In the genomic region with DNA sequence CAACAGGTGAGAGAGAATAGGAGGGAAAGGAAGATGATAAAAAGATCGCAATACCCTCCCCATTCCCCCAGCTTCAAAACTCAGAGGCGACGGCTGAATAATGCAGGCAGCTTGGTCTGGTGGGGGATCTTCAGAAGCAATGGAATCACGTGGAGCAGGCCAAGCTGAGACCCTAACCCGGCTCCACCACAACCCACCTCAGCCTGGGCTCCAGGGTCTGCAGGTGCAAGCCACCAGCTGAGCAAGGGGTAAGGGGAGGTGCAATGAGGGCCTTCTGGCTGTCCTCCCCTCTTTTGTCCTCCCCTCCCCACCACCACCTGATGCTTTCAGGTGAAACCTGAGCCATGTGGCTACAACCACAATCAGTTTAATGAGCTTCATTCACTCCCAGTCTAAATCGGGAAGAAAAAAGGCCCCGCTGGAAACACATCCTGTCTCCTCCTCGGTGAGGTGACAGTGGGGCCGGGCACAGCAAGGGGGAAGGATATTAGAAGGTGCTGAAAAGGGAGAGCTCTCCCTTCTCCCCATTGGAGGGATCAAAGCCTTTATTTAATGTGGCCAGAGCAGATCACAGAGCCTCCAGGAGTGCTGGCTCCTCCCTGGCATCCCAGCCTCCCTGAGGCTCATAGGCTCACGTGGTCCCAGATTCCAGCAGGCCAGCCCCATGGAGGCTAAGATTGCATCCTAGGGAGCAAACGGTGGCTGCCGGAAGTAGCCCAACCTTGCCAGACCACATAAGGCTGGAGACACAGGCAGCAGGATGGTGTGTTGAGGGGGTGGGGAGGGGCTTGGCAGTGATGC, we compare ENCODE assay signal across 17 cellular contexts.
A peak's percentile ranks its signal among the peaks of the same experiment; 100 is the strongest.
DNase-seq lines count a peak whose midpoint lies in the region; ATAC-seq and TF ChIP-seq lines count a peak whose summit lies in the region.
"Had no signal": no experiment of that assay in that cellular context is flagged by ENCODE, and none has a peak within 500 bp of the region (broad histone marks: within the 10 kb centered on the region; RNA-seq: fewer than 3 reads in every experiment).

No MANE protein-coding gene starts in this region.

- DNase-seq in H4 (ENCODE audit: low spot score) (peak; percentile 93), NCI-H1092 treated with DMSO at 0.1 percent for 48 hours (lab: John Stamatoyannopoulos, UW) (peak; percentile 33), NCI-H510A (lab: John Stamatoyannopoulos, UW) (peak; percentile 96), islet precursor cell (peak; percentile 91), left colon (no peak), ascending aorta (ENCODE audit: low spot score in 2 of 2) (no peak)
- no peak for DNase-seq in naive thymus-derived CD8-positive, alpha-beta T cell
- DNase-seq: activated naive CD4-positive, alpha-beta T cell treated with anti-CD3 and anti-CD28 coated beads, Interleukin-2, amount 50 U/mL, for 16 hours; CD4-positive, CD25-positive, alpha-beta regulatory T cell; left ventricle myocardium superior; NCI-H1694 treated with DMSO at 0.1 percent for 48 hours; nucleus accumbens; RPMI8226; spleen; tibial artery had no signal

- H3K36me3 ChIP-seq in ascending aorta: no peaks in the 10 kb centered on the region
- H3K36me3 ChIP-seq: spleen, tibial artery had no signal

- no peaks in the 10 kb centered on the region for H3K4me1 ChIP-seq in ascending aorta
- H3K4me1 ChIP-seq: tibial artery had no signal

- POLR2A ChIA-PET in naive thymus-derived CD8-positive, alpha-beta T cell (lab: Charles Lee): no interaction called here

- H3K9me3 Mint-ChIP-seq in naive thymus-derived CD8-positive, alpha-beta T cell: peaks cover 0 to 2% (median 0%) of the 10 kb centered on the region in 9 donors
- H3K9me3 Mint-ChIP-seq: CD4-positive, CD25-positive, alpha-beta regulatory T cell had no signal

- H3K4me3 Mint-ChIP-seq in naive thymus-derived CD8-positive, alpha-beta T cell: no peak overlapping the region
- H3K4me3 Mint-ChIP-seq: CD4-positive, CD25-positive, alpha-beta regulatory T cell; central memory CD8-positive, alpha-beta T cell had no signal

- H3K4me3 ChIP-seq in ascending aorta: no peak overlapping the region
- H3K4me3 ChIP-seq: spleen, tibial artery had no signal

- intact Hi-C loops in left colon (cut with DNase I, micrococcal nuclease) (no loop called here), ascending aorta (cut with DNase I) (no loop called here)

- H3K27ac Mint-ChIP-seq in naive thymus-derived CD8-positive, alpha-beta T cell: peak overlapping the region in 1 of 10 donors; percentile 71
- H3K27ac Mint-ChIP-seq: CD4-positive, CD25-positive, alpha-beta regulatory T cell had no signal

- no peaks in the 10 kb centered on the region for H3K36me3 Mint-ChIP-seq in naive thymus-derived CD8-positive, alpha-beta T cell
- H3K36me3 Mint-ChIP-seq: CD4-positive, CD25-positive, alpha-beta regulatory T cell had no signal

- no peak for ATAC-seq in left colon
- ATAC-seq in HG02884 (IDR thresholded peaks at IDR 0.05; ENCODE audit: unreplicated experiment): no peak
- ATAC-seq in naive thymus-derived CD8-positive, alpha-beta T cell: no peak
- ATAC-seq: left ventricle myocardium superior had no signal

- no peak for TF ChIP-seq CTCF in ascending aorta (IDR thresholded peaks at IDR 0.05)

- H3K4me1 Mint-ChIP-seq in naive thymus-derived CD8-positive, alpha-beta T cell: peaks cover 0 to 2% (median 0%) of the 10 kb centered on the region in 4 donors
- H3K4me1 Mint-ChIP-seq: CD4-positive, CD25-positive, alpha-beta regulatory T cell; central memory CD8-positive, alpha-beta T cell had no signal

- no peaks in the 10 kb centered on the region for H3K9me3 ChIP-seq in ascending aorta
- H3K9me3 ChIP-seq: spleen, tibial artery had no signal

- no peaks in the 10 kb centered on the region for H3K27me3 ChIP-seq in ascending aorta

- peaks cover 2 to 24% (median 7%) of the 10 kb centered on the region in 5 donors for H3K27me3 Mint-ChIP-seq in naive thymus-derived CD8-positive, alpha-beta T cell

- no peak overlapping the region for H3K27ac ChIP-seq in ascending aorta
- H3K27ac ChIP-seq: tibial artery had no signal

Comparison
In these comparisons a context has a peak if more than half of its experiments do, and no peak if none do; other contexts are left out.
1. DNase-seq: peak in H4 (single experiment), NCI-H1092 treated with DMSO at 0.1 percent for 48 hours (single experiment), NCI-H510A (single experiment) and islet precursor cell (single experiment); none in left colon (0 of 2), ascending aorta (0 of 2) and naive thymus-derived CD8-positive, alpha-beta T cell (0 of 10).